ENCODE assay signal across 28 cellular contexts in genomic region chr11:125550780-125551179, GRCh38.
"Had no signal": no experiment of that assay in that cellular context is flagged by ENCODE, and none has a peak within 500 bp of the region (broad histone marks: within the 10 kb centered on the region; RNA-seq: fewer than 3 reads in every experiment).

No MANE protein-coding gene starts in this region.

- H3K36me3 ChIP-seq: colonic mucosa, esophagus muscularis mucosa, esophagus squamous epithelium, gastrocnemius medialis, gastroesophageal sphincter, heart left ventricle, heart right ventricle had no signal

- H3K4me2 ChIP-seq: hepatocyte had no signal

- H3K4me3 ChIP-seq: colonic mucosa, coronary artery, dorsolateral prefrontal cortex, esophagus muscularis mucosa, esophagus squamous epithelium, gastrocnemius medialis, gastroesophageal sphincter, heart left ventricle, heart right ventricle, hepatocyte had no signal

- H3K4me1 ChIP-seq: colonic mucosa, esophagus muscularis mucosa, esophagus squamous epithelium, foreskin keratinocyte, gastrocnemius medialis, gastroesophageal sphincter, heart left ventricle, heart right ventricle had no signal

- DNase-seq: colonic mucosa; cortex of kidney; dermis blood vessel endothelial cell; dorsolateral prefrontal cortex; effector CD4-positive, alpha-beta T cell; effector memory CD4-positive, alpha-beta T cell; effector memory CD8-positive, alpha-beta T cell; endodermal cell; erythroblast; esophagus squamous epithelium; foreskin fibroblast; foreskin keratinocyte; foreskin melanocyte; gastrocnemius medialis; glutamatergic neuron; head of caudate nucleus; heart left ventricle; heart right ventricle had no signal

- ATAC-seq: effector memory CD8-positive, alpha-beta T cell; esophagus mucosa; foreskin keratinocyte; gastrocnemius medialis; gastroesophageal sphincter; heart left ventricle; heart right ventricle had no signal

- FAIRE-seq: colon, endometrium, endothelial cell of umbilical vein, frontal cortex had no signal

- H3K27ac ChIP-seq: colonic mucosa, coronary artery, dorsolateral prefrontal cortex, epithelial cell of prostate, esophagus muscularis mucosa, esophagus squamous epithelium, foreskin keratinocyte, gastrocnemius medialis, gastroesophageal sphincter, heart left ventricle, heart right ventricle, hepatocyte had no signal

- H3K27me3 ChIP-seq: colonic mucosa, dorsolateral prefrontal cortex, esophagus muscularis mucosa, esophagus squamous epithelium, gastrocnemius medialis, heart left ventricle, heart right ventricle, hepatocyte had no signal

- H2AFZ ChIP-seq: hepatocyte had no signal

- H3K79me2 ChIP-seq: hepatocyte had no signal
